ENCODE assay signal across 21 cellular contexts in the genomic region with DNA sequence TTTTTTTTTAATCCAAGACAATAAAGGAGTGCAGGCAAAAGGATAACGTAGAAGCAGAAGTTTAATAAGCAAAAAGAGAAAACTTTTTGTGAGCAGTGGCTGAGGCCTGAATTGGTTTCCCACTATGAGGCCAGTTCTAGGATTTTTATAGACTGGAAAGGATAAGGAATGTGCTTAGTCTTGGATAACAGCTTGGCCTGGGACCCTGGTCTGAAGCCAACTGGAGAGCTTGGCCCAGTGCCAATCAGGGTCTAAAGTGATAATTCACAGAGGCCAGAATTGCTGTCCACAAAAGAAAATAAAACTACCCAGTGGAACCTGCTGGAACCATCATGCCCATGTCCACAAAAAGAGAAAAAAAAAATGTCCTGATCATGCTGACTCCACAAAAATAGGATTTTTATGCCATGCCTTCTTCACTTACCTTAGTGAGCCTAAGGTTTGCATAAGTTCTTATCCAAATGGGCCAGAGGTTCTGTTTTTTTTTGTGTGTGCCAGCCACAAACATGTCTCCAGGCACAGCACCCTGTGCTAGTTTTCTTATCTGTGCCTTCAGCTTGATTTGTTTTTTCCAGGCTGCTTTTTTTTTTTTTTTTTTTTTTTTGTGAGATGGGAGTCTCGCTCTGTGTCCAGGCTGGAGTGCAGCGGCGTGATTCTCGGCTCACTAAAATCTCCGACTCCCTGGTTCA. TPM values are rescaled to one million over a fixed set of nuclear protein-coding genes. Genes with fewer than 3 reads are reported as not detected.
A peak's percentile ranks its signal among the peaks of the same experiment; 100 is the strongest.
DNase-seq lines count a peak whose midpoint lies in the region; ATAC-seq and TF ChIP-seq lines count a peak whose summit lies in the region.
"Had no signal": no experiment of that assay in that cellular context is flagged by ENCODE, and none has a peak within 500 bp of the region (broad histone marks: within the 10 kb centered on the region; RNA-seq: fewer than 3 reads in every experiment).

No MANE protein-coding gene starts in this region.

- 35% methylated on average over 6 of the region's 6 CpGs for WGBS in right cardiac atrium
- WGBS in testis, 2 donors = 36 to 47% methylated on average over 4 to 6 of the region's 6 CpGs

- intact Hi-C loops in right cardiac atrium (cut with DNase I) = no loop called here
- intact Hi-C loops in testis (cut with DNase I; ENCODE audit: low total_unique reads) = no loop called here

- H3K9me3 Mint-ChIP-seq in activated CD8-positive, alpha-beta memory T cell treated with anti-CD3 and anti-CD28 coated beads, Interleukin-2, amount 10 ng/mL, durations not matched to agents 7 days and 5 days (ENCODE audit: low read depth) = no peaks in the 10 kb centered on the region
- no peaks in the 10 kb centered on the region for H3K9me3 Mint-ChIP-seq in progenitor cell of endocrine pancreas (ENCODE audit: low read depth)
- H3K9me3 Mint-ChIP-seq: IgD-negative memory B cell had no signal

- H3K4me1 ChIP-seq in right cardiac atrium (ENCODE audit: control insufficient read depth, insufficient read depth, low read length) (no peaks in the 10 kb centered on the region), testis (no peaks in the 10 kb centered on the region)
- H3K4me1 ChIP-seq: HAP-1, Peyer's patch had no signal

- H3K27me3 ChIP-seq in right cardiac atrium (ENCODE audit: control insufficient read depth, insufficient read depth) (no peaks in the 10 kb centered on the region), testis (no peaks in the 10 kb centered on the region)
- H3K27me3 ChIP-seq: Peyer's patch had no signal

- H3K27ac Mint-ChIP-seq in activated CD8-positive, alpha-beta memory T cell treated with anti-CD3 and anti-CD28 coated beads, Interleukin-2, amount 10 ng/mL, durations not matched to agents 7 days and 5 days = no peak overlapping the region
- H3K27ac Mint-ChIP-seq in progenitor cell of endocrine pancreas = no peak overlapping the region
- H3K27ac Mint-ChIP-seq: IgD-negative memory B cell had no signal

- H3K36me3 Mint-ChIP-seq in activated CD8-positive, alpha-beta memory T cell treated with anti-CD3 and anti-CD28 coated beads, Interleukin-2, amount 10 ng/mL, durations not matched to agents 7 days and 5 days = no peaks in the 10 kb centered on the region
- H3K36me3 Mint-ChIP-seq in progenitor cell of endocrine pancreas (ENCODE audit: insufficient read depth) = no peaks in the 10 kb centered on the region
- H3K36me3 Mint-ChIP-seq: IgD-negative memory B cell had no signal

- H3K27ac ChIP-seq in right cardiac atrium (ENCODE audit: low read length) (peak overlapping the region; percentile 58), testis (peak overlapping the region in 1 of 2 donors; percentile 45)
- H3K27ac ChIP-seq: HL-60, Peyer's patch, SK-N-MC had no signal

- TF ChIP-seq CTCF in choroid plexus epithelial cell (conservative IDR thresholded peaks at IDR 0.05; ENCODE audit: low read depth, low read length) (no peak), testis (IDR thresholded peaks at IDR 0.05) (no peak), progenitor cell of endocrine pancreas (IDR thresholded peaks at IDR 0.05; ENCODE audit: unreplicated experiment) (no peak)

- H3K9me3 ChIP-seq in right cardiac atrium (ENCODE audit: control insufficient read depth, low read length) (no peaks in the 10 kb centered on the region), testis (no peaks in the 10 kb centered on the region)
- H3K9me3 ChIP-seq: HAP-1, Peyer's patch had no signal

- in situ Hi-C loops in G401 (cut with HindIII; ENCODE audit: low sequenced_read_pairs) = no loop called here

- H3K36me3 ChIP-seq in testis (ENCODE audit: low read depth, missing control alignments) = no peaks in the 10 kb centered on the region
- H3K36me3 ChIP-seq: HAP-1, Peyer's patch had no signal

- CTCF ChIA-PET in activated CD8-positive, alpha-beta memory T cell treated with anti-CD3 and anti-CD28 coated beads, Interleukin-2, amount 10 ng/mL, durations not matched to agents 7 days and 5 days (lab: Charles Lee) = interaction anchor here (0.7 kb wide), 1 partner anchor 701 kb away, joined by 3 read pairs; no protein-coding TSS in a partner anchor

- H3K4me1 Mint-ChIP-seq in activated CD8-positive, alpha-beta memory T cell treated with anti-CD3 and anti-CD28 coated beads, Interleukin-2, amount 10 ng/mL, durations not matched to agents 7 days and 5 days = no peaks in the 10 kb centered on the region
- no peaks in the 10 kb centered on the region for H3K4me1 Mint-ChIP-seq in progenitor cell of endocrine pancreas (ENCODE audit: low read depth)
- H3K4me1 Mint-ChIP-seq: IgD-negative memory B cell had no signal

- H3K4me3 Mint-ChIP-seq in activated CD8-positive, alpha-beta memory T cell treated with anti-CD3 and anti-CD28 coated beads, Interleukin-2, amount 10 ng/mL, durations not matched to agents 7 days and 5 days = no peak overlapping the region
- H3K4me3 Mint-ChIP-seq in progenitor cell of endocrine pancreas (ENCODE audit: low read depth) = no peak overlapping the region
- H3K4me3 Mint-ChIP-seq: IgD-negative memory B cell had no signal

- TF ChIP-seq POLR2A in testis (IDR thresholded peaks at IDR 0.05) = no peak

- H3K4me3 ChIP-seq in choroid plexus epithelial cell (ENCODE audit: low read depth, low read length) (no peak overlapping the region), right cardiac atrium (ENCODE audit: low read length) (no peak overlapping the region), testis (no peak overlapping the region)
- H3K4me3 ChIP-seq: HAP-1, Peyer's patch, SK-N-MC had no signal

- no peaks in the 10 kb centered on the region for H3K27me3 Mint-ChIP-seq in activated CD8-positive, alpha-beta memory T cell treated with anti-CD3 and anti-CD28 coated beads, Interleukin-2, amount 10 ng/mL, durations not matched to agents 7 days and 5 days
- no peaks in the 10 kb centered on the region for H3K27me3 Mint-ChIP-seq in progenitor cell of endocrine pancreas
- H3K27me3 Mint-ChIP-seq: IgD-negative memory B cell had no signal

- peak in 1 of 2 donors; percentile 86 for ATAC-seq in right cardiac atrium
- no peak for ATAC-seq in activated CD8-positive, alpha-beta memory T cell treated with anti-CD3 and anti-CD28 coated beads, Interleukin-2, amount 10 ng/mL, durations not matched to agents 7 days and 5 days

- DNase-seq in G401 (ENCODE audit: low spot score) (peak; percentile 4), choroid plexus epithelial cell (ENCODE audit: low read depth) (peak; percentile 1), right cardiac atrium (peak in 1 of 3 donors; percentile 82), testis (peak; percentile 27), HT-29 (ENCODE audit: low spot score) (no peak), progenitor cell of endocrine pancreas (ENCODE audit: low spot score, unreplicated experiment) (no peak)
- DNase-seq in activated CD8-positive, alpha-beta memory T cell treated with anti-CD3 and anti-CD28 coated beads, Interleukin-2, amount 10 ng/mL, durations not matched to agents 7 days and 5 days = no peak
- DNase-seq: DMS 273 treated with DMSO at 0.1 percent for 48 hours, GDM1, Karpas-422, NCI-H1417 treated with DMSO at 0.1 percent for 48 hours, NCI-H187 treated with DMSO at 0.1 percent for 48 hours, NCI-H345, NCI-H526 treated with DMSO at 0.1 percent for 48 hours, Peyer's patch, SHP77 had no signal

RNA-seq across cellular contexts. Expression of gene EIF1AY, which starts 15.6 kb away (rescaled TPM):
- total RNA-seq in G401 (2014; rRNA removed; shearing (Covaris generic)) = 32.8 and 49.7 TPM in 2 replicates
- total RNA-seq in right cardiac atrium (100 to 1,000 TPM in 2 of 4 donors, not detected in 2; 134 to 159 TPM), testis (10 to 100 TPM; 27.6 to 32.8 TPM), progenitor cell of endocrine pancreas (not detected in 2 replicates)
- polyA plus RNA-seq in right cardiac atrium (120 TPM), testis (ENCODE audit: insufficient read depth, low read depth, low replicate concordance) (38.7 TPM)
- 10 to 100 TPM; 69.0 to 96.4 TPM for total RNA-seq in activated CD8-positive, alpha-beta memory T cell treated with anti-CD3 and anti-CD28 coated beads, Interleukin-2, amount 10 ng/mL, durations not matched to agents 7 days and 5 days
- total RNA-seq in HT-29 (2014; rRNA removed; shearing (Covaris generic)) = not detected in 2 replicates
- total RNA-seq: MCF 10A had no signal
- polyA plus RNA-seq: IgD-negative memory B cell had no signal

Comparison
In these comparisons a context has a peak if more than half of its experiments do, and no peak if none do; other contexts are left out.
1. DNase-seq: peak in G401 (single experiment), choroid plexus epithelial cell (single experiment) and testis (single experiment); none in activated CD8-positive, alpha-beta memory T cell treated with anti-CD3 and anti-CD28 coated beads, Interleukin-2, amount 10 ng/mL, durations not matched to agents 7 days and 5 days (single experiment), HT-29 (single experiment) and progenitor cell of endocrine pancreas (single experiment).